10 cellular contexts compared by ENCODE assay signal in the genomic region with DNA sequence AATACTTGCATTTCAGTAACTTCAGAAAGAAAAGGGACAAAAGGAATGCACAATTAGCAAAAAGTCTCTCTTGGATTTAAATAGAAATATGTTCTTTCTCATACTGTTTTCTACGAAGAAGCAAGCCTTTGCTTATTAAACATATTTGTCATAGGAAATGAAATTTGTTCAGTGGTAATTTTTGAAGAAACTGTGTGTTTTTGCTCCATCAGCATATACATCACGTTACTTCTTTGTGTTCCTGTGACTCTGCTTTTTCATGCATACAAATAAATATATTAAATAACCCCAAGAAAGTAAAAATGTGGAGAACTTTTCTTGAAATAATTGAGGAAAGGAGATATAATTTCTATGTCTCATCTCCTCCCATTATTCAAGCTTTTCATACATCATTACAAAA.
"Had no signal": no experiment of that assay in that cellular context is flagged by ENCODE, and none has a peak within 500 bp of the region (broad histone marks: within the 10 kb centered on the region; RNA-seq: fewer than 3 reads in every experiment).

No MANE protein-coding gene starts in this region.

- H3K9ac ChIP-seq: GM23248 had no signal

- H3K36me3 ChIP-seq: HAP-1 had no signal

- H3K4me3 ChIP-seq: GM23248, GM23338, HAP-1 had no signal

- H3K27ac Mint-ChIP-seq: GM23338, H9, HFFc6 had no signal

- H3K4me3 Mint-ChIP-seq: GM23338, H9, HFFc6 had no signal

- H3K4me2 ChIP-seq: GM23338 had no signal

- H3K4me1 Mint-ChIP-seq: GM23338, H9 had no signal

- H3K9me3 Mint-ChIP-seq: GM23338, H9, HFFc6 had no signal

- H2AFZ ChIP-seq: GM23248 had no signal

- H3K4me1 ChIP-seq: HAP-1 had no signal

- H3K27ac ChIP-seq: GM23248 had no signal

- H3K9me3 ChIP-seq: HAP-1 had no signal

- DNase-seq: GM23248, GOT3, H7, H9, HCEC 1CT, HFFc6 had no signal

- ATAC-seq: GM23338, HCT116 had no signal

- FAIRE-seq: H54 had no signal
